ENCODE assay signal across 1 cellular context in the genomic region with DNA sequence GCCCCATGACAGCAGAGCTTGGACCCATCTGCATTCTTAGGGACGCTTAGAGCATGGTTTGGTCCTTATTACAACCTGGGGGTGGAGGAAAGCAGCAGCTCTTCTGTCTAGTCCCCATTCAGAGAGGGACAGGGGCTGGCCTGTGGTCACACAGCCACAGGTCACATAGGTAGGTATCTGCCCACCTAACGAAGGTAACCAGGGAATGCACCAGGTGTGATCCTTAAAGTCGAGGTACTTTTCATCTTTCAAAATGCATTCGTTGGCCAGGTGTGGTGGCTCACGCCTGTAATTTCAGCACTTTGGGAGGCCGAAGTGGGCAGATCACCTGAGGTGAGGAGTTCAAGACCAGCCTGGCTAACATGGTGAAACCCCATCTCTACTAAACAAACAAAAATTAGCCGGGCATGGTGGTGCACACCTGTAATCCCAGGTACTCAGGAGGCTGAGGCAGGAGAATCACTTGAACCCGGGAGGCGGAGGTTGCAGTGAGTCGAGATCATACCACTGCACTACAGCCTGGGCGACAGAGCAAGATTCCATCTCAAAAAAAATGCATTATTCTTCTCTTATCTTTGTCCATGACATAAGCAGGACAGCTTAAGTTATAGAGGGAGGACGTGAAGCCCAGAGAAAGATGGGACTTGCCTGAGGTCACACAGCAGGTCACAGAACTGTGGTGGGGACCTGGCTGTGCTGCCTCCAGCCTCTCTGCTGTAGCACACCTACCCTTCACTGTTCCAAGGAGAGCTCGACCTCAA.
TF ChIP-seq lines count a peak whose summit lies in the region.

No MANE protein-coding gene starts in this region.

TF ChIP-seq in A549, 52 proteins besides CTCF, POLR2A, EP300 and RAD21:
- TF ChIP-seq ZFP36 (IDR thresholded peaks at IDR 0.05; ENCODE audit: borderline replicate concordance, partially characterized antibody), result peak; percentile 26
